ENCODE assay signal across 8 cellular contexts in genomic region chr19:15836345-15836594, GRCh38. TPM values are rescaled to one million over a fixed set of nuclear protein-coding genes. Genes with fewer than 3 reads are reported as not detected.
A peak's percentile ranks its signal among the peaks of the same experiment; 100 is the strongest.
DNase-seq lines count a peak whose midpoint lies in the region; ATAC-seq, FAIRE-seq and TF ChIP-seq lines count a peak whose summit lies in the region.

No MANE protein-coding gene starts in this region.

- TF ChIP-seq POLR2A in esophagus muscularis mucosa (IDR thresholded peaks at IDR 0.05; ENCODE audit: low read depth) (no peak), gastrocnemius medialis (IDR thresholded peaks at IDR 0.05) (no peak), GM12891 (IDR thresholded peaks at IDR 0.05; ENCODE audit: low read depth, low read length) (no peak)

- WGBS in esophagus muscularis mucosa = 4% methylated on average over 13 of the region's 18 CpGs

- in situ Hi-C loops in gastrocnemius medialis (cut with MboI; ENCODE audit: low sequenced_read_pairs in 4 of 4) = no loop called here

- ATAC-seq in gastrocnemius medialis = peak in 1 of 2 donors; percentile 10

- TF ChIP-seq CTCF in esophagus muscularis mucosa (IDR thresholded peaks at IDR 0.05) (no peak), gastrocnemius medialis (IDR thresholded peaks at IDR 0.05 in 4 of 5, conservative IDR thresholded peaks at IDR 0.05 in 1 of 5) (no peak)

- H3K27me3 ChIP-seq in esophagus muscularis mucosa (peaks cover 0 to 9% (median 0%) of the 10 kb centered on the region in 4 donors), gastrocnemius medialis (no peaks in the 10 kb centered on the region)

- peak overlapping the region; percentile 71 for H3K9ac ChIP-seq in SK-N-MC (ENCODE audit: insufficient read length)

- peak; percentile 23 for DNase-seq in activated CD4-positive, alpha-beta T cell treated with anti-CD3 and anti-CD28 coated beads for 1 hour
- DNase-seq in activated CD4-positive, alpha-beta T cell treated with anti-CD3 and anti-CD28 coated beads, Interleukin-2, amount 50 U/mL, for 48 hours = no peak
- no peak for DNase-seq in SK-N-MC (ENCODE audit: low read depth, low spot score)
- DNase-seq in esophagus muscularis mucosa (ENCODE audit: extremely low spot score) = no peak
- no peak for DNase-seq in gastrocnemius medialis
- DNase-seq in NCI-H2227 treated with DMSO at 0.1 percent for 48 hours (lab: John Stamatoyannopoulos, UW) = no peak
- no peak for DNase-seq in mucosa of gallbladder (ENCODE audit: low spot score)
- no peak for DNase-seq in GM12891 (ENCODE audit: insufficient read length, low spot score)

- H3K36me3 ChIP-seq in SK-N-MC (ENCODE audit: insufficient read depth, low read length) (no peaks in the 10 kb centered on the region), esophagus muscularis mucosa (no peaks in the 10 kb centered on the region), gastrocnemius medialis (no peaks in the 10 kb centered on the region)

- no peaks in the 10 kb centered on the region for H3K9me3 ChIP-seq in SK-N-MC (ENCODE audit: low read depth, low read length)
- H3K9me3 ChIP-seq in esophagus muscularis mucosa = no peaks in the 10 kb centered on the region
- no peaks in the 10 kb centered on the region for H3K9me3 ChIP-seq in gastrocnemius medialis

- peaks cover 7 to 16% (median 14%) of the 10 kb centered on the region in 4 donors for H3K4me1 ChIP-seq in esophagus muscularis mucosa
- H3K4me1 ChIP-seq in gastrocnemius medialis = peaks cover 0 to 3% of the 10 kb centered on the region in 2 donors

- intact Hi-C loops in esophagus muscularis mucosa (cut with DNase I) (no loop called here), gastrocnemius medialis (cut with DNase I; ENCODE audit: low total_unique reads) (loop anchor here (10.0 kb wide), 1 partner anchor 359 kb away; the partner anchor contains the start of gene AP1M1)

- no peak for FAIRE-seq in GM12891 (lab: Jason Lieb, UNC)

- H3K27ac ChIP-seq in SK-N-MC (no peak overlapping the region; the same call in 1 of the 2 replicates), esophagus muscularis mucosa (replicated peaks in 1 of 4) (peak overlapping the region; percentile 97 to 99 (median 98)), gastrocnemius medialis (peak overlapping the region; percentile 86 to 95 (median 90))

- peak overlapping the region; percentile 78 for H3K4me3 ChIP-seq in SK-N-MC
- H3K4me3 ChIP-seq in esophagus muscularis mucosa = peak overlapping the region; percentile 79 to 98 (median 86)
- H3K4me3 ChIP-seq in gastrocnemius medialis = peak overlapping the region; percentile 53 to 81 (median 79)

- no peak for TF ChIP-seq EP300 in esophagus muscularis mucosa (IDR thresholded peaks at IDR 0.05)

TF ChIP-seq in GM12891, 5 proteins besides CTCF, POLR2A, EP300 and RAD21:
- no peak for TF ChIP-seq POU2F2 (IDR thresholded peaks at IDR 0.05; ENCODE audit: low read depth, low read length)
- TF ChIP-seq POLR2AphosphoS5 (IDR thresholded peaks at IDR 0.05; ENCODE audit: low read depth, low read length) = no peak
- no peak for TF ChIP-seq TAF1 (IDR thresholded peaks at IDR 0.05; ENCODE audit: low read depth, low read length)
- no peak for TF ChIP-seq SPI1 (IDR thresholded peaks at IDR 0.05; ENCODE audit: low read depth, low read length)
- TF ChIP-seq PAX5 (IDR thresholded peaks at IDR 0.05; ENCODE audit: insufficient read depth, low read length, severe bottlenecking) = no peak

RNA-seq across cellular contexts. Expression of gene OR10H1, which starts 20.8 kb away (rescaled TPM):
- total RNA-seq in esophagus muscularis mucosa (not detected), gastrocnemius medialis (not detected), mucosa of gallbladder (not detected)
- polyA plus RNA-seq in GM12891 (2012; ENCODE audit: low read depth, missing spikeins) = not detected

RNA-seq across cellular contexts. Expression of gene OR10H5, which starts 48.8 kb away (rescaled TPM):
- total RNA-seq in esophagus muscularis mucosa = under 1 TPM in 1 of 4 donors, not detected in 3; 0.06 TPM
- total RNA-seq in gastrocnemius medialis = not detected
- not detected for total RNA-seq in mucosa of gallbladder
- not detected for polyA plus RNA-seq in GM12891 (2012; ENCODE audit: low read depth, missing spikeins)
